8 cellular contexts compared by ENCODE assay signal in the genomic region with DNA sequence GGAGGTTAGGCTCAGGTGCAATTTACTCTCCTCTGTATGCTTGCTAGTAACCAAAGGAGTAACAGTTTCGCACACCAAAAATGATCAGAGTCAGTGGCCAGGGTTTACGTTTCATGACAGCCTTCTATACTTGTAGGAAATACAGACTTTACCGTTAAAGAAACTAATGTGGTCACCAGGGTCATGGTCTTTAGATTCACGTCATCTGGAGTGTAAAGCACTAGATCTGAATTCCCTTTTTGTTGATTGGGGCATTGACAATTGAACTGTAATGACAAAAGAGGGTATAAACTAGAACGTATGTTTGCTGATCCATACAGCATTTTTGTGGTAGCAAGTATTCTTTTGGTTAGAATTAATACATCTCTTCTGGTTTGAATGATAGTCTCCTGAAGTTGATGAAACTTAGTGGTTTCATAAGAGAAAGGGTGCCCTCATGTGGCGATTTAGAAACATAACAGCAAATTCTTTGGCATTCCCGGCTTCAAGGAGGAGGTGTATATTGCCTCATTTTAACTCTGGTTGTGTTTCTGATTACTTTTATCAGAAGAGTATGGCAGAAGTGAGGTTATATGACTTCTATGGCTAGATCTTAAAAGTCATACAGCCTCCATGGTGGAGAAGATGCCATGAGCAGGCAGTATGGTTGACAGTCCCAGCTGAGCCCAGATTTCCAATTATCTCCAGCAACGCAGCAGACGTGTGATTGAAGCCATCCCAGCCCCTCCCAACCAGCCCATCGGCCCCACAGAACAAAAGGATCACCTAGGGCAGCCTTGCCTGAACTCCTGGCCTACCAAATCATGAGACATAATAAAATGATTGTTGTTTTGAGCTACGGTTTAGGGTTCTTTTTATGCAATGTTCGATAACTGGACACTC.
DNase-seq lines count a peak whose midpoint lies in the region; ATAC-seq lines count a peak whose summit lies in the region.

No MANE protein-coding gene starts in this region.

- no peaks in the 10 kb centered on the region for H3K36me3 Mint-ChIP-seq in activated naive CD4-positive, alpha-beta T cell treated with anti-CD3 and anti-CD28 coated beads, Interleukin-2, amount 50 U/mL, for 24 hours

- peaks cover 6% of the 10 kb centered on the region; the same call in 1 of the 2 replicates for H3K4me1 ChIP-seq in HUES6 (ENCODE audit: control insufficient read depth, insufficient read depth, low read length)

- DNase-seq in activated T-cell treated with anti-CD3 and anti-CD28 coated beads for 1 hour (ENCODE audit: low read depth) (peak; percentile 9), NOMO-1 (lab: John Stamatoyannopoulos, UW; ENCODE audit: unreplicated experiment in 2 of 2) (peak; percentile 28 to 69), head of caudate nucleus (peak in 24 of 42 donors; percentile 12 to 82 (median 52)), pons (ENCODE audit: low spot score) (peak; percentile 96)
- DNase-seq in activated T-cell treated with anti-CD3 and anti-CD28 coated beads, Interleukin-2, amount 50 U/mL, for 48 hours = no peak

- no peaks in the 10 kb centered on the region for H3K9me3 Mint-ChIP-seq in activated naive CD4-positive, alpha-beta T cell treated with anti-CD3 and anti-CD28 coated beads, Interleukin-2, amount 50 U/mL, for 24 hours

- no peaks in the 10 kb centered on the region for H3K36me3 ChIP-seq in HUES6 (ENCODE audit: control insufficient read depth, insufficient read depth, low read length)

- H3K27ac Mint-ChIP-seq in activated naive CD4-positive, alpha-beta T cell treated with anti-CD3 and anti-CD28 coated beads, Interleukin-2, amount 50 U/mL, for 24 hours = peak overlapping the region; percentile 17

- ATAC-seq in GM21717 (IDR thresholded peaks at IDR 0.05; ENCODE audit: unreplicated experiment) = peak; percentile 81

- H3K27ac ChIP-seq in HUES6 (ENCODE audit: low read depth, low read length) = no peak overlapping the region

- no peaks in the 10 kb centered on the region for H3K27me3 Mint-ChIP-seq in activated naive CD4-positive, alpha-beta T cell treated with anti-CD3 and anti-CD28 coated beads, Interleukin-2, amount 50 U/mL, for 24 hours

- H3K9ac ChIP-seq in HUES6 (ENCODE audit: low read length) = no peak overlapping the region

- no peaks in the 10 kb centered on the region for H3K9me3 ChIP-seq in HUES6 (ENCODE audit: control insufficient read depth, insufficient read depth, low read depth, low read length)

- peaks cover 19% of the 10 kb centered on the region for H3K4me1 Mint-ChIP-seq in activated naive CD4-positive, alpha-beta T cell treated with anti-CD3 and anti-CD28 coated beads, Interleukin-2, amount 50 U/mL, for 24 hours

- H3K4me3 ChIP-seq in HUES6 (ENCODE audit: low read depth, low read length) = peak overlapping the region; percentile 40

- no peaks in the 10 kb centered on the region for H3K27me3 ChIP-seq in HUES6 (ENCODE audit: control insufficient read depth, insufficient read depth, low read length)

- no peak overlapping the region for H3K4me3 Mint-ChIP-seq in activated naive CD4-positive, alpha-beta T cell treated with anti-CD3 and anti-CD28 coated beads, Interleukin-2, amount 50 U/mL, for 24 hours

- intact Hi-C loops in head of caudate nucleus (cut with DNase I) = loop anchor here (1.0 to 5.0 kb wide), 2 partner anchors 105 to 153 kb away; no protein-coding TSS in a partner anchor

Comparison
In these comparisons a context has a peak if more than half of its experiments do, and no peak if none do; other contexts are left out.
1. DNase-seq: peak in activated T-cell treated with anti-CD3 and anti-CD28 coated beads for 1 hour (single experiment), NOMO-1 (2 of 2), head of caudate nucleus (24 of 42) and pons (single experiment); none in activated T-cell treated with anti-CD3 and anti-CD28 coated beads, Interleukin-2, amount 50 U/mL, for 48 hours (0 of 2).